8 cellular contexts compared by ENCODE assay signal in the genomic region with DNA sequence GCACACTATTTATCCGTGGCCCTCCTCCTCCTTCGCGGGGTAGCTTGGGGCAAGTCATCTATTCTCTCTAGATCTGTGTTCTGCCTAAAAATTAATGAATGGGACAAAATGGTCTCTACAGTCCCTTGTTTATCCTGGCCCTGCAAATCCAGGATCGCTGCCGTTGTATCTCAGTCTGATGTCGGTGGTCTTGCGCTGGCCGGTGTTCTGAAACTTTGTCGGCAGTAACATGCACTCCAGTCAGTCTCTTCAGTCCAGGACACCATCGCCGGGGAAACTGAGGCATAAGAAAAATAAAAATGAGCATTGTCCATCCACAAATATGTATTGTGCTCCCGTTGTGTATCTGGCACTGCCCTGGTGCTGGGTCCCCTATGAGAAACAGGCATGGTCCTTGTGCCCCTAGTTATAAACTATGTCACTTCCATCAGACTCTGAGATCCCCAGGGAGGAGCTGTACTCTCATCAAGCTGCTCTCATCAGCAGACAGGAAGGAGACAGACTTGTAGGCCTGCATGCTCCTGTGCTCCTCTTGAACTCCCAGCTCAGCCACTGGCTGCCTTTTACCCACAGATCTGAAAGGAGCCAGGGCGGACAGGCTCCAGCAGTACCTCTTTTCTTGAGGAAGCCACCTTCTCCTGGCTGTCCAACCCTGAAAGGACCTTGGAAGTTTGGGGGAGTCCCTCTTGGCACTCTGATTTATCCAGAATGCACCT. TPM values are rescaled to one million over a fixed set of nuclear protein-coding genes. Genes with fewer than 3 reads are reported as not detected.
DNase-seq lines count a peak whose midpoint lies in the region; ATAC-seq and TF ChIP-seq lines count a peak whose summit lies in the region.

No MANE protein-coding gene starts in this region.

- H3K27me3 Mint-ChIP-seq in T-helper 17 cell: peaks cover 35% of the 10 kb centered on the region

- no peaks in the 10 kb centered on the region for H3K36me3 ChIP-seq in H7 (replicated peaks; ENCODE audit: control insufficient read depth, insufficient read depth, low read length)

- peaks cover 7% of the 10 kb centered on the region for H3K36me3 Mint-ChIP-seq in T-helper 17 cell (ENCODE audit: low read depth)

- TF ChIP-seq CTCF in fibroblast of villous mesenchyme (IDR thresholded peaks at IDR 0.05; ENCODE audit: insufficient read depth, low read depth, low read length): no peak
- TF ChIP-seq CTCF in retinal pigment epithelial cell (conservative IDR thresholded peaks at IDR 0.05; ENCODE audit: low read depth, low read length): no peak
- no peak for TF ChIP-seq CTCF in omental fat pad (IDR thresholded peaks at IDR 0.05)

- no peak for DNase-seq in H7
- DNase-seq in T-helper 17 cell: no peak
- no peak for DNase-seq in fibroblast of villous mesenchyme (ENCODE audit: low read depth)
- no peak for DNase-seq in retinal pigment epithelial cell (ENCODE audit: low read depth)
- no peak for DNase-seq in dermis blood vessel endothelial cell
- no peak for DNase-seq in omental fat pad (ENCODE audit: low spot score)

- H3K4me3 Mint-ChIP-seq in T-helper 17 cell: peak overlapping the region; percentile 95

- H3K9me3 ChIP-seq in T-helper 17 cell (ENCODE audit: control insufficient read depth, low read length, poor library complexity, severe bottlenecking): no peaks in the 10 kb centered on the region

- H3K4me3 ChIP-seq in H7 (ENCODE audit: insufficient read depth, low read depth, low read length) (peak overlapping the region; percentile 88; the same call in 1 of the 2 replicates), fibroblast of villous mesenchyme (ENCODE audit: low read depth, low read length) (peak overlapping the region; percentile 87), retinal pigment epithelial cell (ENCODE audit: low read length) (peak overlapping the region; percentile 79)

- H3K27ac Mint-ChIP-seq in T-helper 17 cell: no peak overlapping the region

- ATAC-seq in T-helper 17 cell (no peak), omental fat pad (ENCODE audit: low FRiP score) (no peak), GM18511 (IDR thresholded peaks at IDR 0.05; ENCODE audit: unreplicated experiment) (no peak), HG03521 (IDR thresholded peaks at IDR 0.05; ENCODE audit: unreplicated experiment) (no peak)

- H3K27me3 ChIP-seq in H7 (ENCODE audit: control insufficient read depth, insufficient read depth, low read length): peaks cover 55% of the 10 kb centered on the region

- peaks cover 25% of the 10 kb centered on the region for H3K4me1 Mint-ChIP-seq in T-helper 17 cell

RNA-seq across cellular contexts. Expression of a gene that starts 13.7 kb away (rescaled TPM):
- 0.69 and 1.8 TPM in 2 replicates for total RNA-seq in H7 (2014; rRNA removed; shearing (Covaris generic))
- total RNA-seq in T-helper 17 cell (not detected), fibroblast of villous mesenchyme (not detected in 2 replicates), dermis blood vessel endothelial cell (3.2 and 4.0 TPM in 2 replicates), omental fat pad (100 to 1,000 TPM in 1 of 4 donors, 10 to 100 TPM in 2, 1 to 10 TPM in 1; 9.1 to 168 (median 56.6) TPM)

RNA-seq across cellular contexts. Expression of a gene that starts 57.4 kb away (rescaled TPM):
- 21.1 and 21.6 TPM in 2 replicates for total RNA-seq in H7 (2014; rRNA removed; shearing (Covaris generic))
- total RNA-seq in T-helper 17 cell: 10 to 100 TPM; 13.7 to 18.5 TPM
- total RNA-seq in fibroblast of villous mesenchyme: 26.7 and 27.6 TPM in 2 replicates
- 12.5 and 13.8 TPM in 2 replicates for total RNA-seq in dermis blood vessel endothelial cell
- total RNA-seq in omental fat pad: 10 to 100 TPM in 3 of 4 donors, 1 to 10 TPM in 1; 8.8 to 16.7 (median 11.8) TPM
